In the genomic region with DNA sequence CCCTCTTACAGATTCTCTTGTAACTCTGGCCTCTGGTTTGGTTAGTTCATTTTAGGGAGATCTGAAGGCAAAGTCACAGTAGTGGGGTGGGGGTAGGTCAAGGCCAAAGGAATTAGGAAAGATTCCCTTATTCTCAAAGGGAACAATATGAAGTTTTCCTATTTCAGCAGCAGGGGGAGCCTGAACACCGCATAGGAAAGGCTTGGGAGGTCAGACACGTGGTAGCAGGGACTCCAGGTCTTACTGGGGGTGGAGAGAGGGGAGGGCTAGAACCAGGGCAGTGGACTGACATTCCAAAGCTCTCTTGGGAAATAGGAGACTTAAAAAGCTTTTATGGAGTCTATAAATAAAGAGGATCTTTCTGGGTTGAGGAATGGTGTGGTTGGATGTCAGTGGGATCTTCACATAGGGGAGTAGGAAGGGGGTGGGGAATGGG, we compare ENCODE assay signal across 8 cellular contexts. TPM values are rescaled to one million over a fixed set of nuclear protein-coding genes. Genes with fewer than 3 reads are reported as not detected.
DNase-seq lines count a peak whose midpoint lies in the region; ATAC-seq and TF ChIP-seq lines count a peak whose summit lies in the region.

No MANE protein-coding gene starts in this region.

- CTCF ChIA-PET in HCT116 (lab: Charles Lee), result interaction anchor here (2.9 to 3.3 kb wide), 2 partner anchors 8 to 70 kb away, joined by 24 to 29 read pairs; partner anchors contain the start of genes ESYT1 and SMARCC2

- H3K27me3 ChIP-seq in HCT116 (ENCODE audit: insufficient read depth, low read length) (no peaks in the 10 kb centered on the region), liver (ENCODE audit: control insufficient read depth in 4 of 4, insufficient read depth in 4 of 4, low read length in 3 of 4) (no peaks in the 10 kb centered on the region)

- 0% methylated on average over 2 of the region's 2 CpGs for WGBS in liver

- H3K9ac ChIP-seq in HCT116 (ENCODE audit: low read length), result peak overlapping the region; percentile 80
- peak overlapping the region; percentile 51 to 63 for H3K9ac ChIP-seq in liver (ENCODE audit: low read depth in 1 of 2, low read length in 2 of 2)

- H3K4me2 ChIP-seq in HCT116 (ENCODE audit: low read length), result peak overlapping the region; percentile 88

- H3K9me2 ChIP-seq in HCT116 (ENCODE audit: insufficient read depth), result no peaks in the 10 kb centered on the region

- RAD21 ChIA-PET in HCT116 (lab: Charles Lee; ENCODE audit: low non-redundant PET in 1 of 2, low total read pairs in 2 of 2, uncharacterized antibody in 2 of 2, unreplicated experiment in 2 of 2), result interaction anchor here in 1 of 2 experiments (0.6 kb wide), 1 partner anchor 71 kb away, joined by 6 read pairs; no protein-coding TSS in a partner anchor

- H3K36me3 ChIP-seq in HCT116 (ENCODE audit: control insufficient read depth in 1 of 2, insufficient read depth in 2 of 2, low read length in 2 of 2) (peaks cover 4 to 28% of the 10 kb centered on the region in 2 experiments; a peak in 3 of 4 replicates), liver (ENCODE audit: control insufficient read depth in 4 of 4, insufficient read depth in 3 of 4, low read depth in 1 of 4, low read length in 3 of 4) (no peaks in the 10 kb centered on the region)

- BruUV-seq in HCT116 (replicated peaks; lab: Mats Ljungman, UMichigan), result no TSS peak

- peaks cover 18% of the 10 kb centered on the region for H3K79me2 ChIP-seq in HCT116 (ENCODE audit: insufficient read depth, low read length)

- H3K4me1 ChIP-seq in HCT116 (ENCODE audit: control insufficient read depth in 1 of 2, insufficient read depth in 2 of 2, low read length in 2 of 2), result peaks cover 23 to 34% of the 10 kb centered on the region in 2 experiments
- peaks cover 34 to 61% (median 49%) of the 10 kb centered on the region in 4 donors for H3K4me1 ChIP-seq in liver (ENCODE audit: control insufficient read depth in 4 of 4, insufficient read depth in 4 of 4, low read length in 3 of 4)

- peak in 2 of 3 experiments; percentile 77 to 84; a peak in 4 of 6 replicates for TF ChIP-seq CTCF in HCT116 (IDR thresholded peaks at IDR 0.05 in 2 of 3, conservative IDR thresholded peaks at IDR 0.05 in 1 of 3; ENCODE audit: borderline replicate concordance in 1 of 3, insufficient read depth in 1 of 3, low read depth in 2 of 3, low read length in 2 of 3)
- TF ChIP-seq CTCF in liver (IDR thresholded peaks at IDR 0.05; ENCODE audit: low read depth, low read length, missing input control), result peak; percentile 88

- intact Hi-C loops in HCT116 (cut with micrococcal nuclease), result loop anchor here (1.0 to 10.0 kb wide), 9 partner anchors 39 to 517 kb away; partner anchors contain the start of genes COQ10A, CS, MYL6 and NABP2

- TF ChIP-seq RAD21 in HCT116 (IDR thresholded peaks at IDR 0.05; ENCODE audit: low read depth) (no peak), liver (IDR thresholded peaks at IDR 0.05) (peak; percentile 99)

- ATAC-seq in HCT116 (peak; percentile 19), GM21367 (IDR thresholded peaks at IDR 0.05; ENCODE audit: unreplicated experiment) (no peak)

- TF ChIP-seq POLR2A in HCT116 (IDR thresholded peaks at IDR 0.05; ENCODE audit: borderline replicate concordance, extremely low read depth, insufficient read depth, insufficient read length), result no peak

- H3K27ac ChIP-seq in HCT116 (ENCODE audit: low read depth, low read length) (peak overlapping the region; percentile 93), liver (ENCODE audit: low read depth in 1 of 2, low read length in 2 of 2) (peak overlapping the region; percentile 71 to 89)

- H3K4me3 ChIP-seq in HCT116 (replicated peaks in 1 of 2; ENCODE audit: low read depth in 1 of 2, low read length in 2 of 2) (peak overlapping the region; percentile 76 to 80), liver (ENCODE audit: low read depth in 1 of 3, low read length in 3 of 3) (peak overlapping the region in 1 of 3 donors; percentile 74)

- DNase-seq in AML-193 (lab: John Stamatoyannopoulos, UW), result peak; percentile 73 to 77
- peak; percentile 82 for DNase-seq in HCT116 (ENCODE audit: low read depth, low spot score)
- DNase-seq in NCI-H524 treated with DMSO at 0.1 percent for 48 hours (lab: John Stamatoyannopoulos, UW), result peak; percentile 18
- DNase-seq in activated CD4-positive, alpha-beta T cell treated with anti-CD3 and anti-CD28 coated beads, Interleukin-2, amount 50 U/mL, for 1 hour, result peak; percentile 47
- DNase-seq in effector CD4-positive, alpha-beta T cell, result peak; percentile 43
- DNase-seq in stimulated activated CD4-positive, alpha-beta T cell treated with anti-CD3 and anti-CD28 coated beads, Interleukin-4, amount 100 ng/mL, for 48 hours (ENCODE audit: low read depth in 2 of 2), result peak; percentile 42 to 52

- no peaks in the 10 kb centered on the region for H4K20me1 ChIP-seq in HCT116 (ENCODE audit: insufficient read depth)

- no peaks in the 10 kb centered on the region for H3K9me3 ChIP-seq in HCT116 (ENCODE audit: control insufficient read depth in 1 of 2, insufficient read depth in 1 of 2, low read depth in 1 of 2, low read length in 2 of 2)
- H3K9me3 ChIP-seq in liver (ENCODE audit: control insufficient read depth in 4 of 4, low read length in 3 of 4), result no peaks in the 10 kb centered on the region

- no peak overlapping the region for H2AFZ ChIP-seq in HCT116 (ENCODE audit: low read depth, low read length, poor library complexity, severe bottlenecking)

- POLR2A ChIA-PET in HCT116 (lab: Charles Lee), result interaction anchor here (0.9 to 2.9 kb wide), 5 partner anchors 9 to 103 kb away, joined by 3 to 42 read pairs (median 5); partner anchors contain the start of genes ESYT1, PA2G4, RNF41 and SMARCC2

TF ChIP-seq in HCT116, 20 proteins besides CTCF, POLR2A, EP300 and RAD21:
- TF ChIP-seq YY1 (IDR thresholded peaks at IDR 0.05; ENCODE audit: extremely low read depth, insufficient replicate concordance, low read depth, low read length) (peak; percentile 37), CBX3 (IDR thresholded peaks at IDR 0.05; ENCODE audit: low read depth) (no peak), EGR1 (IDR thresholded peaks at IDR 0.05; ENCODE audit: low read depth) (no peak)

TF ChIP-seq in liver, 16 proteins besides CTCF, POLR2A, EP300 and RAD21 (continues in another document):
- peak; percentile 32 for TF ChIP-seq ZBTB33 (IDR thresholded peaks at IDR 0.05)
- TF ChIP-seq RXRA (IDR thresholded peaks at IDR 0.05), result peak; percentile 80
- TF ChIP-seq, protein P1, sequence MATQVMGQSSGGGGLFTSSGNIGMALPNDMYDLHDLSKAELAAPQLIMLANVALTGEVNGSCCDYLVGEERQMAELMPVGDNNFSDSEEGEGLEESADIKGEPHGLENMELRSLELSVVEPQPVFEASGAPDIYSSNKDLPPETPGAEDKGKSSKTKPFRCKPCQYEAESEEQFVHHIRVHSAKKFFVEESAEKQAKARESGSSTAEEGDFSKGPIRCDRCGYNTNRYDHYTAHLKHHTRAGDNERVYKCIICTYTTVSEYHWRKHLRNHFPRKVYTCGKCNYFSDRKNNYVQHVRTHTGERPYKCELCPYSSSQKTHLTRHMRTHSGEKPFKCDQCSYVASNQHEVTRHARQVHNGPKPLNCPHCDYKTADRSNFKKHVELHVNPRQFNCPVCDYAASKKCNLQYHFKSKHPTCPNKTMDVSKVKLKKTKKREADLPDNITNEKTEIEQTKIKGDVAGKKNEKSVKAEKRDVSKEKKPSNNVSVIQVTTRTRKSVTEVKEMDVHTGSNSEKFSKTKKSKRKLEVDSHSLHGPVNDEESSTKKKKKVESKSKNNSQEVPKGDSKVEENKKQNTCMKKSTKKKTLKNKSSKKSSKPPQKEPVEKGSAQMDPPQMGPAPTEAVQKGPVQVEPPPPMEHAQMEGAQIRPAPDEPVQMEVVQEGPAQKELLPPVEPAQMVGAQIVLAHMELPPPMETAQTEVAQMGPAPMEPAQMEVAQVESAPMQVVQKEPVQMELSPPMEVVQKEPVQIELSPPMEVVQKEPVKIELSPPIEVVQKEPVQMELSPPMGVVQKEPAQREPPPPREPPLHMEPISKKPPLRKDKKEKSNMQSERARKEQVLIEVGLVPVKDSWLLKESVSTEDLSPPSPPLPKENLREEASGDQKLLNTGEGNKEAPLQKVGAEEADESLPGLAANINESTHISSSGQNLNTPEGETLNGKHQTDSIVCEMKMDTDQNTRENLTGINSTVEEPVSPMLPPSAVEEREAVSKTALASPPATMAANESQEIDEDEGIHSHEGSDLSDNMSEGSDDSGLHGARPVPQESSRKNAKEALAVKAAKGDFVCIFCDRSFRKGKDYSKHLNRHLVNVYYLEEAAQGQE (IDR thresholded peaks at IDR 0.05), result peak; percentile 54
- TF ChIP-seq FOXA1 (IDR thresholded peaks at IDR 0.05), result peak; percentile 46
- peak; percentile 68 for TF ChIP-seq SP1 (IDR thresholded peaks at IDR 0.05)
- no peak for TF ChIP-seq FOXA2 (IDR thresholded peaks at IDR 0.05)
- TF ChIP-seq TAF1 (conservative IDR thresholded peaks at IDR 0.05), result no peak

RNA-seq across cellular contexts. Expression of gene ZC3H10, which starts 1.3 kb away (rescaled TPM):
- total RNA-seq in HCT116 (2021; ENCODE audit: unreplicated experiment), result 8.7 TPM
- 3.6 and 3.7 TPM in 2 replicates for polyA plus RNA-seq in HCT116 (2012)
- total RNA-seq in liver, result 1 to 10 TPM; 2.0 to 5.2 TPM
- polyA plus RNA-seq in liver, result 1 to 10 TPM; 1.3 to 1.8 TPM

RNA-seq across cellular contexts. Expression of gene RPL41, which starts 2.9 kb away (rescaled TPM):
- total RNA-seq in HCT116 (2021; ENCODE audit: unreplicated experiment) (4,327 TPM), liver (1,000 to 10,000 TPM in 1 of 2 donors, 100 to 1,000 TPM in 1; 979 to 1,323 TPM)
- 11,465 and 11,614 TPM in 2 replicates for polyA plus RNA-seq in HCT116 (2012)
- 1,000 to 10,000 TPM; 1,640 to 2,155 TPM for polyA plus RNA-seq in liver

RNA-seq across cellular contexts. Expression of gene ESYT1, which starts 8.7 kb away (rescaled TPM):
- 80.9 TPM for total RNA-seq in HCT116 (2021; ENCODE audit: unreplicated experiment)
- polyA plus RNA-seq in HCT116 (2012), result 67.3 and 87.6 TPM in 2 replicates
- 10 to 100 TPM; 59.5 to 93.5 TPM for total RNA-seq in liver
- polyA plus RNA-seq in liver, result 10 to 100 TPM; 41.0 to 58.1 TPM

RNA-seq across cellular contexts. Expression of gene PA2G4, which starts 15.0 kb away (rescaled TPM):
- total RNA-seq in HCT116 (2021; ENCODE audit: unreplicated experiment) (302 TPM), liver (100 to 1,000 TPM in 1 of 2 donors, 10 to 100 TPM in 1; 74.3 to 148 TPM)
- 297 and 338 TPM in 2 replicates for polyA plus RNA-seq in HCT116 (2012)
- 10 to 100 TPM; 56.8 to 62.9 TPM for polyA plus RNA-seq in liver

RNA-seq across cellular contexts. Expression of gene MYL6B, which starts 33.0 kb away (rescaled TPM):
- total RNA-seq in HCT116 (2021; ENCODE audit: unreplicated experiment) (94.3 TPM), liver (10 to 100 TPM in 1 of 2 donors, 1 to 10 TPM in 1; 3.7 to 14.2 TPM)
- 92.6 and 103 TPM in 2 replicates for polyA plus RNA-seq in HCT116 (2012)
- 10 to 100 TPM; 11.2 to 13.9 TPM for polyA plus RNA-seq in liver

Comparison
In these comparisons a context has a peak if more than half of its experiments do, and no peak if none do; other contexts are left out.
1. DNase-seq: peak in every context shown above with its lines; median percentile 82 in HCT116; 75 in AML-193; 47 in activated CD4-positive, alpha-beta T cell treated with anti-CD3 and anti-CD28 coated beads, Interleukin-2, amount 50 U/mL, for 1 hour; 47 in stimulated activated CD4-positive, alpha-beta T cell treated with anti-CD3 and anti-CD28 coated beads, Interleukin-4, amount 100 ng/mL, for 48 hours; 43 in effector CD4-positive, alpha-beta T cell; 18 in NCI-H524 treated with DMSO at 0.1 percent for 48 hours.